Comparison of ENCODE assay signal across 7 cellular contexts in the genomic region with DNA sequence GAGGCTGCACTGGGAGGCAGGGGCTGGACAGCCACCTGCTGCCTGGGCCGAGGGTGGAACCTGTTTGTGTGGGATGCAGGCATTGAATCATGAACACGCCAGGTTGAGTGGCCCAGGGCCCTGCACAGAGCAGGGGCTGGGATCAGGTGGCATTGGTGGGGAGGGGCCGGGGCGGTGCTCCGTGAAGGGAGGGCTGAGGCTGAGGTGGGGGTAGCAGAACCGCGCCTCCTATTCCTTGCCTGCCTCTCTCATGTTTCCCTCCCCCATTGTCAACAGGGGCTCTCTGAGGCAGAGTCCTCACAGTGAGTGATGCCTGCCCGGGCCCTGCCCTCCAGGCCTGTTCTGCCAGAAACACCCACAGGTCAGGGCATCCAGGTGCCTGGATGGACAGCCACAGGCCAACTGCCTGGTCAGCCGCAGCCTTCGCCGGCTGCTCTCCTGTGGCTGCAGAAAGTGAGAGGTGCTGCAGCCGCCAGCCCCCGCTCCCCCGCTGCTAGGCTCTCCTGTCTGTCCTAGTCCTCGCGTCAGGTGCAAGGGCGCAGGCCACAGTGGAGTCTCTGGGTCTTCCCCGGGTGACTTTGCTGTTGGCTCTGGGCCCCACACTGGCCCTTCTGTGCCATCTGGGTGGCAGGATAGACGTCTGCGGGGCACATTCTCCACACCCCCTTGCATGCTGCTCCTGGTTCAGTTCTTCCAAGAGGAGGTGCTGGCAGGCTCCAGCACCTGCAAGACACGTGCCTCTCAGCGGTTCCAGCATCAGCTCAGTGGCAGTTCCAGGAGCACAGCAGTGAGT.
DNase-seq lines count a peak whose midpoint lies in the region; ATAC-seq, FAIRE-seq and TF ChIP-seq lines count a peak whose summit lies in the region.
"Not testable (repeated sequence)": the region's sequence is repeated elsewhere in the genome, so short reads cannot be mapped to it uniquely, and the experiment has no call there.

No MANE protein-coding gene starts in this region.

- not testable (repeated sequence) for H3K9me3 Mint-ChIP-seq in central memory CD8-positive, alpha-beta T cell; nephron progenitor cell

- not testable (repeated sequence) for DNase-seq in HTR-8/SVneo (ENCODE audit: insufficient read length, low spot score); central memory CD8-positive, alpha-beta T cell (ENCODE audit: low spot score in 2 of 2); upper lobe of right lung
- peak; percentile 17 for DNase-seq in NCI-H2107 treated with DMSO at 0.1 percent for 48 hours (lab: John Stamatoyannopoulos, UW; ENCODE audit: unreplicated experiment)
- peak; percentile 61 for DNase-seq in RWPE2 (ENCODE audit: low spot score)
- peak; percentile 11 for DNase-seq in iPS-NIHi11 (ENCODE audit: low spot score)
- DNase-seq in nephron progenitor cell = peak; percentile 56

- not testable (repeated sequence) for H3K36me3 ChIP-seq in RWPE2 (ENCODE audit: low read depth); upper lobe of right lung

- not testable (repeated sequence) for H3K4me3 Mint-ChIP-seq in central memory CD8-positive, alpha-beta T cell; nephron progenitor cell

- not testable (repeated sequence) for H3K27ac ChIP-seq in RWPE2 (ENCODE audit: poor library complexity, severe bottlenecking); upper lobe of right lung

- H3K4me1 ChIP-seq in RWPE2 (ENCODE audit: insufficient read depth, poor library complexity, severe bottlenecking); upper lobe of right lung: not testable (repeated sequence)

- not testable (repeated sequence) for H3K9me3 ChIP-seq in RWPE2 (ENCODE audit: severe bottlenecking); upper lobe of right lung

- not testable (repeated sequence) for H3K36me3 Mint-ChIP-seq in central memory CD8-positive, alpha-beta T cell (ENCODE audit: insufficient read depth); nephron progenitor cell (ENCODE audit: low read depth)

- ATAC-seq in RWPE2 (ENCODE audit: low read depth) = not testable (repeated sequence)
- peak; percentile 19 for ATAC-seq in central memory CD8-positive, alpha-beta T cell (replicated peaks; ENCODE audit: extremely low read depth, poor library complexity, severe bottlenecking)
- ATAC-seq in upper lobe of right lung = peak; percentile 5

- not testable (repeated sequence) for TF ChIP-seq CTCF in RWPE2 (IDR thresholded peaks at IDR 0.05; ENCODE audit: poor library complexity, severe bottlenecking); nephron progenitor cell (IDR thresholded peaks at IDR 0.05); upper lobe of right lung (IDR thresholded peaks at IDR 0.05)

- peak; percentile 86 for FAIRE-seq in HTR-8/SVneo (lab: Jason Lieb, UNC)

- intact Hi-C loops in upper lobe of right lung (cut with DNase I) = not testable (repeated sequence)

- H3K27me3 Mint-ChIP-seq in central memory CD8-positive, alpha-beta T cell = peaks cover 38% of the 10 kb centered on the region
- H3K27me3 Mint-ChIP-seq in nephron progenitor cell (ENCODE audit: low read depth, poor library complexity) = not testable (repeated sequence)

- H3K4me3 ChIP-seq in RWPE2 (ENCODE audit: severe bottlenecking); upper lobe of right lung: not testable (repeated sequence)

- H3K27ac Mint-ChIP-seq in central memory CD8-positive, alpha-beta T cell (ENCODE audit: low read depth) = not testable (repeated sequence)
- H3K27ac Mint-ChIP-seq in nephron progenitor cell = peak overlapping the region; percentile 29

- not testable (repeated sequence) for H3K27me3 ChIP-seq in RWPE2 (ENCODE audit: insufficient read depth, poor library complexity, severe bottlenecking); upper lobe of right lung

- H3K4me1 Mint-ChIP-seq in central memory CD8-positive, alpha-beta T cell = not testable (repeated sequence)
- H3K4me1 Mint-ChIP-seq in nephron progenitor cell = peaks cover 84% of the 10 kb centered on the region
